Comparison of ENCODE assay signal across 23 cellular contexts in genomic region chr2:223594259-223594658, GRCh38.
"Had no signal": no experiment of that assay in that cellular context is flagged by ENCODE, and none has a peak within 500 bp of the region (broad histone marks: within the 10 kb centered on the region; RNA-seq: fewer than 3 reads in every experiment).

No MANE protein-coding gene starts in this region.

- H3K4me3 Mint-ChIP-seq: memory B cell; naive B cell; nephron; stimulated activated naive CD8-positive, alpha-beta T cell treated with anti-CD3 and anti-CD28 coated beads, Interleukin-15, Interleukin-2, amounts not matched to agents 100 ng/mL and 50 ng/mL, for 24 hours had no signal

- ATAC-seq: foreskin keratinocyte, left cardiac atrium, lower lobe of right lung, pancreas, right cardiac atrium had no signal

- H3K27ac ChIP-seq: colonic mucosa, esophagus squamous epithelium, foreskin keratinocyte, hepatocyte, left ventricle myocardium inferior, lower lobe of right lung, pancreas, thoracic aorta, transverse colon had no signal

- H3K4me1 Mint-ChIP-seq: memory B cell, naive B cell, nephron had no signal

- H3K4me3 ChIP-seq: colonic mucosa, esophagus squamous epithelium, hepatocyte, left ventricle myocardium inferior, lower lobe of right lung, pancreas, thoracic aorta, transverse colon had no signal

- H3K9me3 Mint-ChIP-seq: nephron; stimulated activated naive CD8-positive, alpha-beta T cell treated with anti-CD3 and anti-CD28 coated beads, Interleukin-15, Interleukin-2, amounts not matched to agents 100 ng/mL and 50 ng/mL, for 24 hours had no signal

- DNase-seq: colonic mucosa; dermis blood vessel endothelial cell; esophagus squamous epithelium; foreskin keratinocyte; kidney; left cardiac atrium; left ventricle myocardium inferior; lower lobe of right lung; naive B cell; occipital lobe; pancreas; right cardiac atrium; small intestine; stimulated activated CD4-positive, alpha-beta T cell treated with anti-CD3 and anti-CD28 coated beads, Interleukin-12 subunit alpha, Interleukin-12 subunit beta, amount 100 ng/mL, for 4 hours; stimulated activated CD4-positive, alpha-beta T cell treated with anti-CD3 and anti-CD28 coated beads, Interleukin-2, amount 100 ng/mL, for 48 hours; substantia nigra; transverse colon had no signal

- H3K36me3 ChIP-seq: colonic mucosa, esophagus squamous epithelium, left ventricle myocardium inferior, lower lobe of right lung, pancreas, thoracic aorta, transverse colon had no signal

- H3K36me3 Mint-ChIP-seq: naive B cell had no signal

- H3K27ac Mint-ChIP-seq: memory B cell; naive B cell; nephron; progenitor cell of endocrine pancreas; stimulated activated naive CD8-positive, alpha-beta T cell treated with anti-CD3 and anti-CD28 coated beads, Interleukin-15, Interleukin-2, amounts not matched to agents 100 ng/mL and 50 ng/mL, for 24 hours had no signal

- H3K27me3 ChIP-seq: colonic mucosa, esophagus squamous epithelium, foreskin keratinocyte, hepatocyte, transverse colon had no signal

- H3K9me3 ChIP-seq: colonic mucosa, esophagus squamous epithelium, lower lobe of right lung, pancreas, thoracic aorta, transverse colon had no signal

- H3K4me1 ChIP-seq: colonic mucosa, esophagus squamous epithelium, left ventricle myocardium inferior, lower lobe of right lung, pancreas, transverse colon had no signal
